ENCODE assay signal across 5 cellular contexts in genomic region chr4:94202769-94203168, GRCh38.
"Had no signal": no experiment of that assay in that cellular context is flagged by ENCODE, and none has a peak within 500 bp of the region (broad histone marks: within the 10 kb centered on the region; RNA-seq: fewer than 3 reads in every experiment).

No MANE protein-coding gene starts in this region.

- H3K4me2 ChIP-seq: KMS-11 had no signal

- FAIRE-seq: HTR-8/SVneo had no signal

- H3K9ac ChIP-seq: KMS-11 had no signal

- DNase-seq: KBM-7, KG1 had no signal

- H3K27ac ChIP-seq: HL-60, KMS-11 had no signal
